Comparison of ENCODE assay signal across 8 cellular contexts in the genomic region with DNA sequence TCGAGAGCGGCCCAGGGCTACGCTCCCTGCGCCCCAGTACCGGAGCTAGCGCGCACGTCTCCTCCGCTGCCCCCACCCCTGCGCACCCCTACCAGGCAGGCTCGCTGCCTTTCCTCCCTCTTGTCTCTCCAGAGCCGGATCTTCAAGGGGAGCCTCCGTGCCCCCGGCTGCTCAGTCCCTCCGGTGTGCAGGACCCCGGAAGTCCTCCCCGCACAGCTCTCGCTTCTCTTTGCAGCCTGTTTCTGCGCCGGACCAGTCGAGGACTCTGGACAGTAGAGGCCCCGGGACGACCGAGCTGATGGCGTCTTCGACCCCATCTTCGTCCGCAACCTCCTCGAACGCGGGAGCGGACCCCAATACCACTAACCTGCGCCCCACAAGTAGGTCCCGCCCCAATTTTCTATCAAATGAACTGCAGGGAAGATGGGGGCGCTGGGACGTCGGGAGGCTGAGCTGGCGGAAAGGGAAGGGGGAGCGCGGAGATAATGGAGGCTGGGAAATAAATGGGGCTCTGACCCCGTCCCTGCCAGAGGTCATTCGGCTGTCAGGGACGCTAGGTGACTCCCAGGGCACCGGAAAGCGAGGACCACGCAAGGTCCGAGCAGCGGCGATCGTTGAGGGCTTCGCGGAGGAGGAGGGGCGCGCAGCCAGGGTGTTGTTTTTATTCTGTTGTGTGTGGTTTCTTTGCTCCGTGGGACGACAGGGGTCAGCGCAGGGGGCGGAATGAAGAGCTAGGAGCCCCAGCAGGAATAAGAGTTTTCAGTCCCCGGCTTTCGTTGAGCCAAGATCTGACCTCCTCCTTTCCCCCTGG. TPM values are rescaled to one million over a fixed set of nuclear protein-coding genes. Genes with fewer than 3 reads are reported as not detected.
DNase-seq lines count a peak whose midpoint lies in the region; ATAC-seq lines count a peak whose summit lies in the region.

No MANE protein-coding gene starts in this region.

- H3K36me3 ChIP-seq in urinary bladder (ENCODE audit: insufficient read depth) = no peaks in the 10 kb centered on the region

- H3K4me3 ChIP-seq in urinary bladder (ENCODE audit: low read depth, low read length) = peak overlapping the region; percentile 36

- DNase-seq in stimulated activated CD4-positive, alpha-beta T cell treated with anti-CD3 and anti-CD28 coated beads, Interleukin-15, amount 100 ng/mL, for 24 hours = peak; percentile 32
- DNase-seq in stimulated activated CD4-positive, alpha-beta T cell treated with anti-CD3 and anti-CD28 coated beads, Interleukin-2, amount 100 ng/mL, for 24 hours = no peak
- peak; percentile 32 for DNase-seq in activated naive CD8-positive, alpha-beta T cell treated with anti-CD3 and anti-CD28 coated beads for 36 hours
- DNase-seq in left kidney (ENCODE audit: low read depth, low spot score) (peak; percentile 51), NCI-H345 (lab: John Stamatoyannopoulos, UW) (no peak)

- H3K27ac Mint-ChIP-seq in activated naive CD8-positive, alpha-beta T cell treated with anti-CD3 and anti-CD28 coated beads for 36 hours = no peak overlapping the region

- H3K4me3 Mint-ChIP-seq in activated naive CD8-positive, alpha-beta T cell treated with anti-CD3 and anti-CD28 coated beads for 36 hours = peak overlapping the region; percentile 73

- no peaks in the 10 kb centered on the region for H3K4me1 ChIP-seq in urinary bladder (ENCODE audit: insufficient read depth)

- ATAC-seq in GM18867 (IDR thresholded peaks at IDR 0.05; ENCODE audit: unreplicated experiment) = no peak
- ATAC-seq in HG03139 (IDR thresholded peaks at IDR 0.05; ENCODE audit: unreplicated experiment) = no peak

- H3K27me3 Mint-ChIP-seq in activated naive CD8-positive, alpha-beta T cell treated with anti-CD3 and anti-CD28 coated beads for 36 hours = peaks cover 93% of the 10 kb centered on the region

- H3K36me3 Mint-ChIP-seq in activated naive CD8-positive, alpha-beta T cell treated with anti-CD3 and anti-CD28 coated beads for 36 hours = no peaks in the 10 kb centered on the region

- H3K27ac ChIP-seq in urinary bladder (ENCODE audit: low read depth) = no peak overlapping the region

- peaks cover 55% of the 10 kb centered on the region for H3K4me1 Mint-ChIP-seq in activated naive CD8-positive, alpha-beta T cell treated with anti-CD3 and anti-CD28 coated beads for 36 hours

- H3K9me3 Mint-ChIP-seq in activated naive CD8-positive, alpha-beta T cell treated with anti-CD3 and anti-CD28 coated beads for 36 hours = peaks cover 1% of the 10 kb centered on the region

- WGBS in urinary bladder = 3% methylated on average over 60 of the region's 60 CpGs

RNA-seq across cellular contexts. Expression of gene GAD1, which starts 1.8 kb away (rescaled TPM):
- total RNA-seq in activated naive CD8-positive, alpha-beta T cell treated with anti-CD3 and anti-CD28 coated beads for 36 hours = 1 to 10 TPM in 1 of 2 experiments, under 1 TPM in 1; 0.74 to 1.0 TPM
- 0.85 TPM for total RNA-seq in urinary bladder
- 0.43 TPM for polyA plus RNA-seq in urinary bladder

RNA-seq across cellular contexts. Expression of gene ERICH2, which starts 48.3 kb away (rescaled TPM):
- under 1 TPM in 1 of 2 experiments, not detected in 1; 0.40 TPM for total RNA-seq in activated naive CD8-positive, alpha-beta T cell treated with anti-CD3 and anti-CD28 coated beads for 36 hours
- not detected for total RNA-seq in urinary bladder
- 0.77 TPM for polyA plus RNA-seq in urinary bladder

Comparison
In these comparisons a context has a peak if more than half of its experiments do, and no peak if none do; other contexts are left out.
1. DNase-seq: peak in stimulated activated CD4-positive, alpha-beta T cell treated with anti-CD3 and anti-CD28 coated beads, Interleukin-15, amount 100 ng/mL, for 24 hours (single experiment), activated naive CD8-positive, alpha-beta T cell treated with anti-CD3 and anti-CD28 coated beads for 36 hours (single experiment) and left kidney (single experiment); none in stimulated activated CD4-positive, alpha-beta T cell treated with anti-CD3 and anti-CD28 coated beads, Interleukin-2, amount 100 ng/mL, for 24 hours (0 of 2) and NCI-H345 (single experiment).